Comparison of ENCODE assay signal across 8 cellular contexts in genomic region chr1:211515090-211516023, GRCh38. TPM values are rescaled to one million over a fixed set of nuclear protein-coding genes. Genes with fewer than 3 reads are reported as not detected.
DNase-seq lines count a peak whose midpoint lies in the region; ATAC-seq and TF ChIP-seq lines count a peak whose summit lies in the region.

No MANE protein-coding gene starts in this region.

- H4K8ac ChIP-seq in IMR-90 (ENCODE audit: low read depth in 2 of 2, low read length in 2 of 2): peak overlapping the region; percentile 88 to 95

- H3K27ac ChIP-seq in IMR-90 (ENCODE audit: insufficient read depth, low read length): peak overlapping the region; percentile 15; the same call in 1 of the 2 replicates
- no peak overlapping the region for H3K27ac ChIP-seq in neutrophil
- H3K27ac ChIP-seq in subcutaneous abdominal adipose tissue (ENCODE audit: low read depth, low read length): no peak overlapping the region

- H3K56ac ChIP-seq in IMR-90 (ENCODE audit: extremely low read depth, insufficient read depth, low read length): no peak overlapping the region; the same call in 1 of the 2 replicates

- peaks cover 30% of the 10 kb centered on the region for H3K4me1 Mint-ChIP-seq in activated T-helper 2 cell treated with anti-CD3 and anti-CD28 coated beads, Interferon-gamma antibody, Interleukin-2, Interleukin-4, amounts not matched to agents 10 μg/mL and 5 μg/mL and 100 μg/mL, durations not matched to agents 14 hours and 24 hours and 36 hours (ENCODE audit: low read depth)

- no peak for TF ChIP-seq POLR2A in IMR-90 (IDR thresholded peaks at IDR 0.05; ENCODE audit: low read depth, low read length)

- peak overlapping the region; percentile 48 for H2BK120ac ChIP-seq in IMR-90 (ENCODE audit: low read depth, low read length)

- H3K27me3 ChIP-seq in IMR-90 (ENCODE audit: control insufficient read depth, insufficient read depth, low read length) (no peaks in the 10 kb centered on the region), neutrophil (peaks cover 42% of the 10 kb centered on the region), subcutaneous abdominal adipose tissue (ENCODE audit: control insufficient read depth in 5 of 5, insufficient read depth in 4 of 5, low read length in 5 of 5) (no peaks in the 10 kb centered on the region)

- no peaks in the 10 kb centered on the region for H3K36me3 Mint-ChIP-seq in activated T-helper 2 cell treated with anti-CD3 and anti-CD28 coated beads, Interferon-gamma antibody, Interleukin-2, Interleukin-4, amounts not matched to agents 10 μg/mL and 5 μg/mL and 100 μg/mL, durations not matched to agents 14 hours and 24 hours and 36 hours (ENCODE audit: low read depth)

- H3K4ac ChIP-seq in IMR-90 (ENCODE audit: low read depth, low read length): peak overlapping the region; percentile 59

- H3K36me3 ChIP-seq in IMR-90 (ENCODE audit: control insufficient read depth, insufficient read depth, low read length): no peaks in the 10 kb centered on the region
- no peaks in the 10 kb centered on the region for H3K36me3 ChIP-seq in neutrophil
- no peaks in the 10 kb centered on the region for H3K36me3 ChIP-seq in subcutaneous abdominal adipose tissue (ENCODE audit: control insufficient read depth in 5 of 5, insufficient read depth in 5 of 5, low read length in 5 of 5)

- in situ Hi-C loops in IMR-90 (cut with MboI; ENCODE audit: low sequenced_read_pairs): loop anchor here (5.0 kb wide), 1 partner anchor 142 kb away; no protein-coding TSS in a partner anchor

- peak; percentile 80 for TF ChIP-seq CTCF in IMR-90 (conservative IDR thresholded peaks at IDR 0.05; ENCODE audit: low read depth, low read length)
- TF ChIP-seq CTCF in fibroblast of villous mesenchyme (IDR thresholded peaks at IDR 0.05; ENCODE audit: insufficient read depth, low read depth, low read length): peak; percentile 66
- peak; percentile 89 for TF ChIP-seq CTCF in neutrophil (IDR thresholded peaks at IDR 0.05)

- peak overlapping the region; percentile 93 for H2AFZ ChIP-seq in IMR-90 (replicated peaks; ENCODE audit: low read length, poor library complexity)

- ATAC-seq in GM21576 (IDR thresholded peaks at IDR 0.05; ENCODE audit: unreplicated experiment) (peak; percentile 30), IMR-90 (ENCODE audit: low read depth) (peak; percentile 89)

- H2BK15ac ChIP-seq in IMR-90 (ENCODE audit: low read depth, low read length): 0 out of 3 replicates have a peak overlapping the region, but pooled peaks have one; percentile 38

- H3K27me3 Mint-ChIP-seq in activated T-helper 2 cell treated with anti-CD3 and anti-CD28 coated beads, Interferon-gamma antibody, Interleukin-2, Interleukin-4, amounts not matched to agents 10 μg/mL and 5 μg/mL and 100 μg/mL, durations not matched to agents 14 hours and 24 hours and 36 hours (ENCODE audit: low read depth): peaks cover 10% of the 10 kb centered on the region

- H4K91ac ChIP-seq in IMR-90 (ENCODE audit: insufficient read depth, low read depth, low read length): peak overlapping the region; percentile 49

- peak overlapping the region; percentile 94 for H3K4me2 ChIP-seq in IMR-90 (ENCODE audit: low read depth, low read length)

- peaks cover 4% of the 10 kb centered on the region; the same call in 1 of the 2 replicates for H3K9me1 ChIP-seq in IMR-90 (ENCODE audit: insufficient read depth, low read length)

- H3K14ac ChIP-seq in IMR-90 (replicated peaks; ENCODE audit: low read depth, low read length): peak overlapping the region; percentile 24; the same call in 1 of the 2 replicates

- peak overlapping the region; percentile 4 for H2AK9ac ChIP-seq in IMR-90 (replicated peaks; ENCODE audit: low read depth, low read length, poor library complexity)

- no peak overlapping the region for H2BK5ac ChIP-seq in IMR-90 (ENCODE audit: low read depth, low read length, poor library complexity, severe bottlenecking)

- dilution Hi-C loops in IMR-90 (cut with HindIII; ENCODE audit: low sequenced_read_pairs, unreplicated experiment): no loop called here

- H3K27ac Mint-ChIP-seq in activated T-helper 2 cell treated with anti-CD3 and anti-CD28 coated beads, Interferon-gamma antibody, Interleukin-2, Interleukin-4, amounts not matched to agents 10 μg/mL and 5 μg/mL and 100 μg/mL, durations not matched to agents 14 hours and 24 hours and 36 hours: peak overlapping the region; percentile 29

- H2BK20ac ChIP-seq in IMR-90 (ENCODE audit: low read depth, low read length): no peak overlapping the region

- peak overlapping the region; percentile 71; the same call in 1 of the 2 replicates for H3K18ac ChIP-seq in IMR-90 (ENCODE audit: low read depth, low read length)

- no peaks in the 10 kb centered on the region for H3K79me1 ChIP-seq in IMR-90 (ENCODE audit: low read depth in 1 of 2, low read length in 2 of 2)

- CTCF ChIA-PET in IMR-90 (lab: Yijun Ruan, JAX): interaction anchor here (0.6 to 1.7 kb wide), 7 partner anchors 13 to 142 kb away, joined by 3 to 6 read pairs (median 4); no protein-coding TSS in a partner anchor

- no peaks in the 10 kb centered on the region for H3K9me3 ChIP-seq in IMR-90 (ENCODE audit: control insufficient read depth, insufficient read depth, low read length)
- no peaks in the 10 kb centered on the region for H3K9me3 ChIP-seq in neutrophil
- no peaks in the 10 kb centered on the region for H3K9me3 ChIP-seq in subcutaneous abdominal adipose tissue (ENCODE audit: control insufficient read depth in 5 of 5, low read length in 5 of 5)

- H3K9ac ChIP-seq in IMR-90 (ENCODE audit: low read depth, low read length) (peak overlapping the region; percentile 70), subcutaneous abdominal adipose tissue (ENCODE audit: low read length in 5 of 5) (peak overlapping the region; percentile 10 to 64 (median 39))

- DNase-seq in DMS53 (lab: John Stamatoyannopoulos, UW) (peak; percentile 99), IMR-90 (peak; percentile 38), RPMI8226 (peak; percentile 90), fibroblast of villous mesenchyme (ENCODE audit: low read depth) (peak; percentile 63)
- peak; percentile 76 for DNase-seq in activated T-helper 2 cell treated with anti-CD3 and anti-CD28 coated beads, Interferon-gamma antibody, Interleukin-2, Interleukin-4, amounts not matched to agents 10 μg/mL and 5 μg/mL and 100 μg/mL, durations not matched to agents 14 hours and 24 hours and 36 hours (ENCODE audit: low spot score)

- 14% methylated on average over 34 of the region's 73 CpGs; no CpG with 5 or more reads in 1 of the 2 experiments for WGBS in IMR-90 (ENCODE audit: extremely low coverage in 2 of 2, insufficient read length in 1 of 2), 2 experiments

- H3K23ac ChIP-seq in IMR-90 (ENCODE audit: low read depth, low read length): 0 out of 2 replicates have a peak overlapping the region, but pooled peaks have one; percentile 29

- no peaks in the 10 kb centered on the region for H3K9me3 Mint-ChIP-seq in activated T-helper 2 cell treated with anti-CD3 and anti-CD28 coated beads, Interferon-gamma antibody, Interleukin-2, Interleukin-4, amounts not matched to agents 10 μg/mL and 5 μg/mL and 100 μg/mL, durations not matched to agents 14 hours and 24 hours and 36 hours

- H4K20me1 ChIP-seq in IMR-90 (ENCODE audit: insufficient read depth, low read length): no peaks in the 10 kb centered on the region; the same call in 1 of the 2 replicates

- BruUV-seq in IMR-90 (replicated peaks; lab: Mats Ljungman, UMichigan): no TSS peak

- peak overlapping the region; percentile 90 for H4K5ac ChIP-seq in IMR-90 (ENCODE audit: low read depth, low read length)

- H3K4me3 ChIP-seq in IMR-90 (ENCODE audit: insufficient read depth, low read depth, low read length): peak overlapping the region; percentile 41
- peak overlapping the region; percentile 42 for H3K4me3 ChIP-seq in fibroblast of villous mesenchyme (ENCODE audit: low read depth, low read length)
- H3K4me3 ChIP-seq in neutrophil (ENCODE audit: low read depth in 1 of 2, low read length in 1 of 2): peak overlapping the region in 1 of 2 experiments; percentile 45
- H3K4me3 ChIP-seq in subcutaneous abdominal adipose tissue (ENCODE audit: low read depth in 1 of 5, low read length in 5 of 5): peak overlapping the region; percentile 52 to 71 (median 68)

- H2AK5ac ChIP-seq in IMR-90 (ENCODE audit: low read depth, low read length): peak overlapping the region; percentile 49; the same call in 1 of the 2 replicates

- POLR2A ChIA-PET in IMR-90 (lab: Charles Lee; ENCODE audit: unreplicated experiment): no interaction called here

- H3K4me1 ChIP-seq in IMR-90 (ENCODE audit: control insufficient read depth, insufficient read depth, low read length) (peaks cover 5% of the 10 kb centered on the region; the same call in 1 of the 2 replicates), neutrophil (ENCODE audit: control insufficient read depth in 1 of 2, insufficient read depth in 1 of 2, low read depth in 1 of 2, low read length in 1 of 2) (peaks cover 12 to 16% of the 10 kb centered on the region in 2 experiments), subcutaneous abdominal adipose tissue (ENCODE audit: control insufficient read depth in 5 of 5, insufficient read depth in 5 of 5, low read length in 5 of 5) (peaks cover 5 to 17% (median 14%) of the 10 kb centered on the region in 5 donors)

- TF ChIP-seq RAD21 in IMR-90 (IDR thresholded peaks at IDR 0.05; ENCODE audit: low read length): peak; percentile 62

- intact Hi-C loops in IMR-90 (cut with micrococcal nuclease): loop anchor here (1.0 to 2.0 kb wide), 3 partner anchors 61 to 140 kb away; no protein-coding TSS in a partner anchor
- intact Hi-C loops in activated T-helper 2 cell treated with anti-CD3 and anti-CD28 coated beads, Interferon-gamma antibody, Interleukin-2, Interleukin-4, amounts not matched to agents 10 μg/mL and 5 μg/mL and 100 μg/mL, durations not matched to agents 14 hours and 24 hours and 36 hours (cut with micrococcal nuclease): loop anchor here (1.0 to 10.0 kb wide), 4 partner anchors 64 to 1071 kb away; partner anchors contain the start of genes RCOR3 and SLC30A1

- peak overlapping the region; percentile 49 for H3K4me3 Mint-ChIP-seq in activated T-helper 2 cell treated with anti-CD3 and anti-CD28 coated beads, Interferon-gamma antibody, Interleukin-2, Interleukin-4, amounts not matched to agents 10 μg/mL and 5 μg/mL and 100 μg/mL, durations not matched to agents 14 hours and 24 hours and 36 hours (ENCODE audit: low read depth)

RNA-seq across cellular contexts. Expression of gene RD3, which starts 23.4 kb away (rescaled TPM):
- total RNA-seq in IMR-90 (2012; rRNA removed) (not detected in 2 replicates), fibroblast of villous mesenchyme (not detected in 2 replicates)
- not detected in 2 replicates for polyA plus RNA-seq in IMR-90 (2012; rRNA removed)
- polyA plus RNA-seq in IMR-90 (2012; cell fraction: cytosol; rRNA removed): not detected in 2 replicates
- polyA plus RNA-seq in IMR-90 (2012; cell fraction: nucleus; rRNA removed; ENCODE audit: low replicate concordance): not detected in 2 replicates
- total RNA-seq in activated T-helper 2 cell treated with anti-CD3 and anti-CD28 coated beads, Interferon-gamma antibody, Interleukin-2, Interleukin-4, amounts not matched to agents 10 μg/mL and 5 μg/mL and 100 μg/mL, durations not matched to agents 14 hours and 24 hours and 36 hours: not detected in 2 replicates

Comparison
In these comparisons a context has a peak if more than half of its experiments do, and no peak if none do; other contexts are left out.
1. DNase-seq: peak in every context shown above with its lines; median percentile 99 in DMS53; 90 in RPMI8226; 76 in activated T-helper 2 cell treated with anti-CD3 and anti-CD28 coated beads, Interferon-gamma antibody, Interleukin-2, Interleukin-4, amounts not matched to agents 10 μg/mL and 5 μg/mL and 100 μg/mL, durations not matched to agents 14 hours and 24 hours and 36 hours; 63 in fibroblast of villous mesenchyme; 38 in IMR-90.